15 cellular contexts compared by ENCODE assay signal in the genomic region with DNA sequence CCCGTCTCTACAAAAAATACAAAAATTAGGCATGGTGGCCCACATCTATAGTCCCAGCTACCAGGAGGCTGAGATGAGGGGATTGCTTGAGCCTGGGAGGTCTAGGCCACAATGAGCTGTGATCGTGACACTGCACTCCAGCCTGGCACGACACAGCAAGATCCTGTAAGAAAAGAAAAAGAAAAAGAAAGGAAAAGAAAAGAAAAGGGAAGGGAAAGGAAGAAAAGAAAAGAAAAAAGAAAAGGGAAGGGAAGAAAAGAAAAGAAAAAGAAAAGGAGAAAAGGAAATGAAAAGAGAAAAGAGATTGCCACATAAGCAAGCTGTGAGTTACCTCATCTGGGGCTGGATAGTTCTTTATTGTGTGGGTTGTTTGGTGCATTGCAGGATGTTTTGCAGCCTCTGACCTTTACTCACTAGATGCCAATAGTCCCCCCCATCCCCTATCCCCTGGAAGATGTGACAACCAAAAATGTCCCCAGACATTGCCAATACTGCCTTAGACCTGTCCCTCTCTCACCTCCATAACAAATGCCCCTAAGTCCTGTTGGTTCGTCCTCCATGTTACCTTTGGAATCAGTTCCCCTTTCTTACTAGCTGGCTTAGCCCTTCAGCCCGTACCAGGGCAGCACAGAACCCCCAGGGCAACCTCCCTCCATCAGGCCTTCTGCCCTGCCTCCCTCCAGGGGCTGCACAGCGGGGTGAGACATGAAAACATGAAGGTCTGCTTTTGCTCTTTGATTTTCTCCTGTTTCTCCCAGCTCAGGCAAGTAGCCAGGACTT.
"Had no signal": no experiment of that assay in that cellular context is flagged by ENCODE, and none has a peak within 500 bp of the region (broad histone marks: within the 10 kb centered on the region; RNA-seq: fewer than 3 reads in every experiment).

No MANE protein-coding gene starts in this region.

- H3K9me3 Mint-ChIP-seq: activated CD4-positive, alpha-beta memory T cell treated with anti-CD3 and anti-CD28 coated beads, Interleukin-2, amount 10 ng/mL, durations not matched to agents 7 days and 5 days; natural killer cell had no signal

- H3K36me3 Mint-ChIP-seq: natural killer cell had no signal

- H3K4me3 Mint-ChIP-seq: activated CD4-positive, alpha-beta memory T cell treated with anti-CD3 and anti-CD28 coated beads, Interleukin-2, amount 10 ng/mL, durations not matched to agents 7 days and 5 days; natural killer cell had no signal

- H3K36me3 ChIP-seq: adrenal gland, heart right ventricle, stomach had no signal

- H3K9me3 ChIP-seq: adrenal gland, heart right ventricle, stomach had no signal

- ATAC-seq: heart right ventricle, natural killer cell had no signal

- FAIRE-seq: frontal cortex, islet of Langerhans, urothelium cell line had no signal

- DNase-seq: activated CD4-positive, alpha-beta memory T cell treated with anti-CD3 and anti-CD28 coated beads, Interleukin-2, amount 10 ng/mL, durations not matched to agents 7 days and 5 days; activated CD8-positive, alpha-beta memory T cell treated with anti-CD3 and anti-CD28 coated beads, Interleukin-2, amount 50 U/mL, for 48 hours; activated naive CD4-positive, alpha-beta T cell treated with Interleukin-2 at 50 U/mL for 16 hours; effector CD8-positive, alpha-beta T cell; heart right ventricle; mammary epithelial cell; natural killer cell; occipital lobe; stimulated activated CD4-positive, alpha-beta T cell treated with anti-CD3 and anti-CD28 coated beads, Interleukin-2, amount 100 ng/mL, for 48 hours; stomach had no signal

- H3K27ac Mint-ChIP-seq: activated CD4-positive, alpha-beta memory T cell treated with anti-CD3 and anti-CD28 coated beads, Interleukin-2, amount 10 ng/mL, durations not matched to agents 7 days and 5 days; natural killer cell had no signal

- H3K4me3 ChIP-seq: adrenal gland, coronary artery, heart right ventricle, stomach had no signal

- H3K4me1 ChIP-seq: adrenal gland had no signal

- H3K27me3 ChIP-seq: adrenal gland had no signal

- H3K27ac ChIP-seq: adrenal gland, coronary artery, stomach had no signal
